Comparison of ENCODE assay signal across 1 cellular context in genomic region chr1:67434491-67434890, GRCh38.
TF ChIP-seq lines count a peak whose summit lies in the region.

No MANE protein-coding gene starts in this region.

TF ChIP-seq in IMR-90, 13 proteins besides CTCF, POLR2A, EP300 and RAD21:
- TF ChIP-seq RFX5 (IDR thresholded peaks at IDR 0.05; ENCODE audit: low read depth, low read length): no peak
- TF ChIP-seq CEBPB (IDR thresholded peaks at IDR 0.05; ENCODE audit: low read depth, low read length): no peak
- no peak for TF ChIP-seq FOS (IDR thresholded peaks at IDR 0.05; ENCODE audit: low read depth, low read length)
- TF ChIP-seq CHD1 (IDR thresholded peaks at IDR 0.05; ENCODE audit: low read depth, low read length): no peak
- TF ChIP-seq BHLHE40 (IDR thresholded peaks at IDR 0.05; ENCODE audit: low read depth, low read length): no peak
- TF ChIP-seq, protein P1, sequence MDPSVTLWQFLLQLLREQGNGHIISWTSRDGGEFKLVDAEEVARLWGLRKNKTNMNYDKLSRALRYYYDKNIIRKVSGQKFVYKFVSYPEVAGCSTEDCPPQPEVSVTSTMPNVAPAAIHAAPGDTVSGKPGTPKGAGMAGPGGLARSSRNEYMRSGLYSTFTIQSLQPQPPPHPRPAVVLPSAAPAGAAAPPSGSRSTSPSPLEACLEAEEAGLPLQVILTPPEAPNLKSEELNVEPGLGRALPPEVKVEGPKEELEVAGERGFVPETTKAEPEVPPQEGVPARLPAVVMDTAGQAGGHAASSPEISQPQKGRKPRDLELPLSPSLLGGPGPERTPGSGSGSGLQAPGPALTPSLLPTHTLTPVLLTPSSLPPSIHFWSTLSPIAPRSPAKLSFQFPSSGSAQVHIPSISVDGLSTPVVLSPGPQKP (IDR thresholded peaks at IDR 0.05; ENCODE audit: borderline replicate concordance, low read depth, low read length): no peak
